In the genomic region with DNA sequence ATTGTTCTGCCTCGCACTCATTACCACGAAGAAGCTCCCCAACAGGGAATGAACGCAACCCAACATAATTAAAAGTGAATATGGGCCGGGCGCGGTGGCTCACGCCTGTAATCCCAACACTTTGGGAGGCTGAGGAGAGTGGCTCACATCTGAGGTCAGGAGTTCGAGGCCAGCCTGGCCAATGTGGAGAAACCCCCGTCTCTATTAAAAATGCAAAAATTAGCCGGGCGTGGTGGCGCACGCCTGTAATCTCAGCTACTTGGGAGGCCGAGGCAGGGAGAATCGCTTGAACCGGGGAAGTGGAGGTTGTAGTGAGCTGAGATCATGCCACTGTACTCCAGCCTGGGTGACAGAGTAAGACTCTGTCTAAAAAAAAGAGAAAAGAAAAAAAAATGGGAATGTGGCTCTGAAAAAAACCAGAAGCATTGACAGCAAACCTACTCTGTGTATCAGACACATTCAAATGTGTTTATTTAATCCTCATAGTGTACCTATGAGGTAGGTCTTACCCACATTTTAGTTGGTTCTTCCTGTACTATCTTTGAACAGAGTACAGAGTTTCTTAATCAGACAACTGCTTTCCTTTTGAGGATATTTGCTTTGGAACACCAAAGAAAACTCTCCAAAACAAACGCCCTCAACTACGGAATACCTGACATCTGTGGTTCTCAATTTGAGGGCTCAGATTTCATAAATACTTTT, we compare ENCODE assay signal across 10 cellular contexts.
DNase-seq lines count a peak whose midpoint lies in the region; ATAC-seq and TF ChIP-seq lines count a peak whose summit lies in the region.
"Had no signal": no experiment of that assay in that cellular context is flagged by ENCODE, and none has a peak within 500 bp of the region (broad histone marks: within the 10 kb centered on the region; RNA-seq: fewer than 3 reads in every experiment).

No MANE protein-coding gene starts in this region.

- H3F3A ChIP-seq in GM23248 (ENCODE audit: insufficient read depth), result peaks cover 43% of the 10 kb centered on the region
- H3F3A ChIP-seq in smooth muscle cell (ENCODE audit: low read depth), result peaks cover 13% of the 10 kb centered on the region

- H3K4me3 ChIP-seq in GM23248 (peak overlapping the region; percentile 79), iPS-15b (ENCODE audit: low read depth, low read length) (peak overlapping the region; percentile 95), smooth muscle cell (peak overlapping the region; percentile 55)

- H4K20me1 ChIP-seq in GM23248 (ENCODE audit: insufficient read depth) (no peaks in the 10 kb centered on the region), smooth muscle cell (ENCODE audit: low read depth) (no peaks in the 10 kb centered on the region)

- no peak for ATAC-seq in GM19452 (IDR thresholded peaks at IDR 0.05; ENCODE audit: unreplicated experiment)

- H3K9ac ChIP-seq in GM23248 (peak overlapping the region; percentile 93), iPS-15b (ENCODE audit: low read depth, low read length) (no peak overlapping the region), smooth muscle cell (ENCODE audit: low read depth) (peak overlapping the region; percentile 88)

- in situ Hi-C loops in GM23248 (cut with MboI), result no loop called here

- H3K36me3 ChIP-seq in GM23248 (ENCODE audit: low read depth) (no peaks in the 10 kb centered on the region), iPS-15b (ENCODE audit: control insufficient read depth, insufficient read depth, low read length) (no peaks in the 10 kb centered on the region), smooth muscle cell (ENCODE audit: low read depth) (no peaks in the 10 kb centered on the region)

- H2AFZ ChIP-seq in GM23248, result peak overlapping the region; percentile 96
- peak overlapping the region; percentile 68 for H2AFZ ChIP-seq in smooth muscle cell (ENCODE audit: low read depth)

- H3K9me2 ChIP-seq in GM23248 (ENCODE audit: insufficient read depth), result no peaks in the 10 kb centered on the region

- H3K27me3 ChIP-seq in GM23248 (replicated peaks; ENCODE audit: insufficient read depth) (no peaks in the 10 kb centered on the region), iPS-15b (ENCODE audit: control insufficient read depth, insufficient read depth, low read length) (no peaks in the 10 kb centered on the region), smooth muscle cell (ENCODE audit: low read depth) (no peaks in the 10 kb centered on the region)

- no peaks in the 10 kb centered on the region for H3K79me2 ChIP-seq in GM23248 (ENCODE audit: insufficient read depth)
- no peaks in the 10 kb centered on the region for H3K79me2 ChIP-seq in smooth muscle cell (ENCODE audit: low read depth)

- H3K4me1 ChIP-seq in GM23248 (ENCODE audit: insufficient read depth) (peaks cover 24% of the 10 kb centered on the region), iPS-15b (ENCODE audit: control insufficient read depth, insufficient read depth, low read length) (peaks cover 2% of the 10 kb centered on the region), smooth muscle cell (ENCODE audit: low read depth) (peaks cover 6% of the 10 kb centered on the region)

- TF ChIP-seq CTCF in VCaP (conservative IDR thresholded peaks at IDR 0.05) (no peak), smooth muscle cell (IDR thresholded peaks at IDR 0.05; ENCODE audit: borderline replicate concordance, insufficient read depth, poor library complexity, severe bottlenecking) (no peak)

- WGBS in GM23248 (ENCODE audit: low coverage in 1 of 2, low lambda C conversion rate in 2 of 2, missing lambda C conversion rate in 2 of 2), 2 experiments, result 86 to 90% methylated on average over 18 of the region's 18 CpGs
- WGBS in smooth muscle cell (ENCODE audit: low lambda C conversion rate), result 91% methylated on average over 18 of the region's 18 CpGs

- H3K27ac ChIP-seq in GM23248 (peak overlapping the region; percentile 98), VCaP (peak overlapping the region; percentile 92), smooth muscle cell (ENCODE audit: low read depth) (peak overlapping the region; percentile 96)

- DNase-seq in GM23248 (no peak), smooth muscle cell (lab: John Stamatoyannopoulos, UW; ENCODE audit: unreplicated experiment) (no peak), NCI-H226 (no peak)
- DNase-seq in activated CD4-positive, CD25-positive, alpha-beta regulatory T cell (lab: John Stamatoyannopoulos, UW), result no peak
- no peak for DNase-seq in activated CD4-positive, alpha-beta T cell treated with anti-CD3 and anti-CD28 coated beads for 4 hours
- DNase-seq: activated CD4-positive, alpha-beta T cell treated with anti-CD3 and anti-CD28 coated beads for 1 hour; NCI-H2227 treated with DMSO at 0.1 percent for 48 hours had no signal

- H3K9me3 ChIP-seq in GM23248 (ENCODE audit: low read depth) (no peaks in the 10 kb centered on the region), iPS-15b (ENCODE audit: control insufficient read depth, insufficient read depth, low read length) (no peaks in the 10 kb centered on the region), smooth muscle cell (replicated peaks; ENCODE audit: low read depth) (no peaks in the 10 kb centered on the region)

- peak overlapping the region; percentile 86 for H3K4me2 ChIP-seq in GM23248 (ENCODE audit: unreplicated experiment)
- H3K4me2 ChIP-seq in smooth muscle cell, result peak overlapping the region; percentile 83
